Comparison of ENCODE assay signal across 8 cellular contexts in genomic region chr6:28251648-28252506, GRCh38. TPM values are rescaled to one million over a fixed set of nuclear protein-coding genes. Genes with fewer than 3 reads are reported as not detected.
DNase-seq lines count a peak whose midpoint lies in the region; ATAC-seq, FAIRE-seq and TF ChIP-seq lines count a peak whose summit lies in the region.

Gene ZKSCAN4 (minus strand): TSS chr6:28252269. CDS start chr6:28251980, 289 bp downstream.

- H3K4me3 Mint-ChIP-seq in chondrocyte (ENCODE audit: unreplicated experiment) = peak within 1 kb of the TSS; percentile 98

- H3K4me3 ChIP-seq in kidney epithelial cell (ENCODE audit: low read depth, low read length) = peak within 1 kb of the TSS; percentile 96

- ATAC-seq in GM18858 (IDR thresholded peaks at IDR 0.05; ENCODE audit: unreplicated experiment) (peak; percentile 73), HG03159 (IDR thresholded peaks at IDR 0.05; ENCODE audit: unreplicated experiment) (peak; percentile 81)
- peak; percentile 92 to 94 for ATAC-seq in activated CD4-positive, CD25-positive, alpha-beta regulatory T cell treated with anti-CD3 and anti-CD28 coated beads, Interleukin-2, amount 50 U/mL, for 24 hours

- peak within 1 kb of the TSS; percentile 87 for H3K27ac Mint-ChIP-seq in chondrocyte (ENCODE audit: unreplicated experiment)

- DNase-seq in NCI-H345 treated with DMSO at 0.1 percent for 48 hours (lab: John Stamatoyannopoulos, UW; ENCODE audit: unreplicated experiment) (peak; percentile 54), chondrocyte (ENCODE audit: low spot score) (no peak), kidney epithelial cell (ENCODE audit: low read depth) (peak; percentile 71)
- DNase-seq in stimulated activated CD4-positive, alpha-beta T cell treated with anti-CD3 and anti-CD28 coated beads, Interleukin-15, amount 100 ng/mL, for 24 hours = peak; percentile 86

- peaks cover 6% of the 10 kb centered on the region for H3K36me3 Mint-ChIP-seq in chondrocyte (ENCODE audit: low read depth)

- FAIRE-seq in A204.1 (lab: Jason Lieb, UNC) = peak; percentile 48

- H3K9me3 Mint-ChIP-seq in chondrocyte (ENCODE audit: low read depth) = no peaks in the 10 kb centered on the region

- no peak for TF ChIP-seq CTCF in chondrocyte (IDR thresholded peaks at IDR 0.05)
- no peak for TF ChIP-seq CTCF in kidney epithelial cell (IDR thresholded peaks at IDR 0.05; ENCODE audit: insufficient read depth, low read length, poor library complexity, severe bottlenecking)

- H3K27me3 ChIP-seq in kidney epithelial cell (ENCODE audit: control insufficient read depth, insufficient read depth, low read length) = no peaks in the 10 kb centered on the region

- peaks cover 21% of the 10 kb centered on the region for H3K4me1 Mint-ChIP-seq in chondrocyte (ENCODE audit: low read depth)

- H3K36me3 ChIP-seq in kidney epithelial cell (ENCODE audit: control insufficient read depth, insufficient read depth, low read length) = peaks cover 1% of the 10 kb centered on the region

- H3K27me3 Mint-ChIP-seq in chondrocyte (ENCODE audit: low read depth) = no peaks in the 10 kb centered on the region

RNA-seq across cellular contexts. Expression of gene ZKSCAN4, which starts in this region (rescaled TPM):
- total RNA-seq in chondrocyte = 4.8 to 7.1 TPM (median 5.1 TPM) in 3 replicates
- total RNA-seq in kidney epithelial cell = 3.8 and 4.4 TPM in 2 replicates
